In genomic region chr2:98664323-98664722, GRCh38 we compare ENCODE assay signal across 10 cellular contexts. TPM values are rescaled to one million over a fixed set of nuclear protein-coding genes. Genes with fewer than 3 reads are reported as not detected.
DNase-seq lines count a peak whose midpoint lies in the region; ATAC-seq lines count a peak whose summit lies in the region.
"Had no signal": no experiment of that assay in that cellular context is flagged by ENCODE, and none has a peak within 500 bp of the region (broad histone marks: within the 10 kb centered on the region; RNA-seq: fewer than 3 reads in every experiment).

No MANE protein-coding gene starts in this region.

- no peaks in the 10 kb centered on the region for H3K27me3 Mint-ChIP-seq in CD8-positive, alpha-beta memory T cell

- H3K4me1 Mint-ChIP-seq in CD8-positive, alpha-beta memory T cell, result peaks cover 64 to 90% (median 86%) of the 10 kb centered on the region in 3 donors

- H3K27ac Mint-ChIP-seq in CD8-positive, alpha-beta memory T cell, result peak overlapping the region; percentile 59 to 97 (median 91)

- H3K4ac ChIP-seq in mesendoderm (ENCODE audit: low read depth, low read length), result no peak overlapping the region

- H3K79me2 ChIP-seq in mesendoderm (ENCODE audit: control insufficient read depth, insufficient read depth, low read length), result no peaks in the 10 kb centered on the region

- no peaks in the 10 kb centered on the region for H3K9me3 ChIP-seq in CD8-positive, alpha-beta memory T cell (ENCODE audit: low read length)

- no peak overlapping the region for H3K18ac ChIP-seq in mesendoderm (ENCODE audit: low read length)

- peak overlapping the region; percentile 79 to 94 (median 86) for H3K4me3 Mint-ChIP-seq in CD8-positive, alpha-beta memory T cell

- no peak overlapping the region for H2AK5ac ChIP-seq in mesendoderm (ENCODE audit: low read length)

- POLR2A ChIA-PET in CD8-positive, alpha-beta memory T cell (lab: Charles Lee), result interaction anchor here (0.6 to 2.4 kb wide), 8 partner anchors 9 to 826 kb away, joined by 3 to 19 read pairs (median 8); partner anchors contain the start of gene MGAT4A

- H3K79me1 ChIP-seq in mesendoderm (ENCODE audit: low read length), result no peaks in the 10 kb centered on the region

- DNase-seq in CD8-positive, alpha-beta memory T cell, result peak; percentile 17 to 82 (median 72)
- DNase-seq in NOMO-1 treated with dmso at 0.1 percent for 144 hours (lab: John Stamatoyannopoulos, UW; ENCODE audit: unreplicated experiment) (peak; percentile 75), mesendoderm (peak; percentile 17), GM19238 (ENCODE audit: insufficient read length, low spot score) (no peak), anterior cingulate cortex (lab: John Stamatoyannopoulos, UW) (no peak)
- peak; percentile 72 for DNase-seq in activated effector memory CD4-positive, alpha-beta T cell treated with anti-CD3 and anti-CD28 coated beads, Interleukin-2, amount 50 U/mL, for 16 hours
- DNase-seq: DMS 273 treated with DMSO at 0.1 percent for 48 hours, NCI-H1930 had no signal

- no peak overlapping the region for H3K56ac ChIP-seq in mesendoderm (ENCODE audit: low read length)

- no peaks in the 10 kb centered on the region for H3K27me3 ChIP-seq in CD8-positive, alpha-beta memory T cell (ENCODE audit: insufficient read depth, low read length, poor library complexity, severe bottlenecking)
- no peaks in the 10 kb centered on the region for H3K27me3 ChIP-seq in mesendoderm (ENCODE audit: insufficient read depth, low read length, poor library complexity)

- no CpG with 5 or more reads among the region's 3 CpGs for WGBS in mesendoderm (ENCODE audit: extremely low coverage, insufficient coverage, low lambda C conversion rate)

- H4K8ac ChIP-seq in mesendoderm (ENCODE audit: low read depth, low read length), result no peak overlapping the region

- no peak overlapping the region for H2BK15ac ChIP-seq in mesendoderm (replicated peaks; ENCODE audit: low read depth)

- no peak overlapping the region for H3K4me2 ChIP-seq in mesendoderm (ENCODE audit: low read length)

- H3K36me3 Mint-ChIP-seq in CD8-positive, alpha-beta memory T cell, result peaks cover 42 to 74% (median 56%) of the 10 kb centered on the region in 3 donors

- no peak overlapping the region for H3K9ac ChIP-seq in mesendoderm (ENCODE audit: low read length)

- no peak overlapping the region for H2BK5ac ChIP-seq in mesendoderm (ENCODE audit: low read length)

- H3K4me1 ChIP-seq in CD8-positive, alpha-beta memory T cell (ENCODE audit: insufficient read depth, low read length), result peaks cover 76% of the 10 kb centered on the region
- no peaks in the 10 kb centered on the region for H3K4me1 ChIP-seq in mesendoderm (ENCODE audit: control insufficient read depth, low read depth, low read length)

- H3K27ac ChIP-seq in CD8-positive, alpha-beta memory T cell (ENCODE audit: low read depth, low read length), result no peak overlapping the region
- no peak overlapping the region for H3K27ac ChIP-seq in mesendoderm (ENCODE audit: low read depth, low read length)

- ATAC-seq in HG02973 (IDR thresholded peaks at IDR 0.05; ENCODE audit: unreplicated experiment) (no peak), GM21723 (IDR thresholded peaks at IDR 0.05; ENCODE audit: unreplicated experiment) (no peak)

- H3K9me3 Mint-ChIP-seq in CD8-positive, alpha-beta memory T cell, result peaks cover 4 to 11% (median 10%) of the 10 kb centered on the region in 5 donors

- H3K23ac ChIP-seq in mesendoderm (ENCODE audit: low read length), result no peak overlapping the region

- H3K4me3 ChIP-seq in CD8-positive, alpha-beta memory T cell (ENCODE audit: low read length), result peak overlapping the region; percentile 26
- H3K4me3 ChIP-seq in mesendoderm (ENCODE audit: low read length), result no peak overlapping the region

- no peaks in the 10 kb centered on the region for H3K36me3 ChIP-seq in CD8-positive, alpha-beta memory T cell (ENCODE audit: insufficient read depth, low read length)
- H3K36me3 ChIP-seq in mesendoderm (ENCODE audit: control insufficient read depth, insufficient read depth, low read length), result no peaks in the 10 kb centered on the region

- CTCF ChIA-PET in CD8-positive, alpha-beta memory T cell (lab: Charles Lee), result interaction anchor here (0.6 to 1.8 kb wide), 7 partner anchors 8 to 172 kb away, joined by 3 to 9 read pairs (median 4); partner anchors contain the start of gene MGAT4A

- no peak overlapping the region for H2BK120ac ChIP-seq in mesendoderm (ENCODE audit: low read depth, low read length)

- H4K5ac ChIP-seq in mesendoderm (ENCODE audit: low read length), result no peak overlapping the region

RNA-seq across cellular contexts. Expression of gene UNC50, which starts 55.9 kb away (rescaled TPM):
- 10 to 100 TPM; 41.8 to 42.4 TPM for total RNA-seq in CD8-positive, alpha-beta memory T cell
- 53.1 TPM for polyA plus RNA-seq in CD8-positive, alpha-beta memory T cell
- 56.6 TPM for polyA plus RNA-seq in mesendoderm (2013, experiment 1 of 2)
- 54.3 TPM for polyA plus RNA-seq in mesendoderm (2013, experiment 2 of 2)

RNA-seq across cellular contexts. Expression of gene COA5, which starts 56.0 kb away (rescaled TPM):
- 10 to 100 TPM; 26.7 to 29.2 TPM for total RNA-seq in CD8-positive, alpha-beta memory T cell
- polyA plus RNA-seq in CD8-positive, alpha-beta memory T cell, result 31.2 TPM
- 30.2 TPM for polyA plus RNA-seq in mesendoderm (2013, experiment 1 of 2)
- 29.8 TPM for polyA plus RNA-seq in mesendoderm (2013, experiment 2 of 2)

Comparison
In these comparisons a context has a peak if more than half of its experiments do, and no peak if none do; other contexts are left out.
1. DNase-seq: peak in CD8-positive, alpha-beta memory T cell (5 of 5), NOMO-1 treated with dmso at 0.1 percent for 144 hours (single experiment), activated effector memory CD4-positive, alpha-beta T cell treated with anti-CD3 and anti-CD28 coated beads, Interleukin-2, amount 50 U/mL, for 16 hours (single experiment) and mesendoderm (single experiment); none in GM19238 (single experiment) and anterior cingulate cortex (0 of 58).